Comparison of ENCODE assay signal across 1 cellular context in the genomic region with DNA sequence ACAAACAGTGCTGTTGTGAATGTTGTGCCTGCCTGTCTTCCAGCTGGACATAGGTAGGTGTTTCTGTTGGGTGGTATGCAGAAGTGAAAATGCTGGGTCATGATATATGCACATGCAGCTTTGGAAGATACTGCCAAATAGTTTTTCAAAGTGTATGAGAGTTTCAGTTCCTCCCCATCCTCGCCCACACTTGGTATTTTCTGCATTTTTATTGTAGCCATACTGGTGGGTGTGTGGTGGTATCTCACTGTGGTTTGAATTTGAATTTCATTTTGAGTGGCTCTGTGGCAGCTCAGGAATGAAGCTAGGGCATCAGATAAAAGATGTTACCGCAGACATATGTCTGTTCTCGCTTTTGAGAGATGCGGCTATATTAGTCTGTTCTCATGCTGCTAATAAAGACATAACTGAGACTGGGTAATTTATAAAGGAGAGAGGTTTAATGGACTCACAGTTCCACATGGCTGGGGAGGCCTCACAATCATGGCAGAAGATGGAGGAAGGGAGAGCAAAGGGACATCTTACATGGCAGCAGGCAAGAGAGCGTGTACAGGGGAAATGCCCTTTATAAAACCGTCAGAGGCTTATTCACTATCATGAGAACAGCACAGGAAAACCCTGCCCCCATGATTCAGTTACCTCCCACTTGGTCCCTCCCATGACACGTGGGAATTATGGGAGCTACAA.
TF ChIP-seq lines count a peak whose summit lies in the region.

No MANE protein-coding gene starts in this region.

TF ChIP-seq in HepG2, 621 proteins besides CTCF, POLR2A, EP300 and RAD21 (continued from another document):
- TF ChIP-seq, protein P1, sequence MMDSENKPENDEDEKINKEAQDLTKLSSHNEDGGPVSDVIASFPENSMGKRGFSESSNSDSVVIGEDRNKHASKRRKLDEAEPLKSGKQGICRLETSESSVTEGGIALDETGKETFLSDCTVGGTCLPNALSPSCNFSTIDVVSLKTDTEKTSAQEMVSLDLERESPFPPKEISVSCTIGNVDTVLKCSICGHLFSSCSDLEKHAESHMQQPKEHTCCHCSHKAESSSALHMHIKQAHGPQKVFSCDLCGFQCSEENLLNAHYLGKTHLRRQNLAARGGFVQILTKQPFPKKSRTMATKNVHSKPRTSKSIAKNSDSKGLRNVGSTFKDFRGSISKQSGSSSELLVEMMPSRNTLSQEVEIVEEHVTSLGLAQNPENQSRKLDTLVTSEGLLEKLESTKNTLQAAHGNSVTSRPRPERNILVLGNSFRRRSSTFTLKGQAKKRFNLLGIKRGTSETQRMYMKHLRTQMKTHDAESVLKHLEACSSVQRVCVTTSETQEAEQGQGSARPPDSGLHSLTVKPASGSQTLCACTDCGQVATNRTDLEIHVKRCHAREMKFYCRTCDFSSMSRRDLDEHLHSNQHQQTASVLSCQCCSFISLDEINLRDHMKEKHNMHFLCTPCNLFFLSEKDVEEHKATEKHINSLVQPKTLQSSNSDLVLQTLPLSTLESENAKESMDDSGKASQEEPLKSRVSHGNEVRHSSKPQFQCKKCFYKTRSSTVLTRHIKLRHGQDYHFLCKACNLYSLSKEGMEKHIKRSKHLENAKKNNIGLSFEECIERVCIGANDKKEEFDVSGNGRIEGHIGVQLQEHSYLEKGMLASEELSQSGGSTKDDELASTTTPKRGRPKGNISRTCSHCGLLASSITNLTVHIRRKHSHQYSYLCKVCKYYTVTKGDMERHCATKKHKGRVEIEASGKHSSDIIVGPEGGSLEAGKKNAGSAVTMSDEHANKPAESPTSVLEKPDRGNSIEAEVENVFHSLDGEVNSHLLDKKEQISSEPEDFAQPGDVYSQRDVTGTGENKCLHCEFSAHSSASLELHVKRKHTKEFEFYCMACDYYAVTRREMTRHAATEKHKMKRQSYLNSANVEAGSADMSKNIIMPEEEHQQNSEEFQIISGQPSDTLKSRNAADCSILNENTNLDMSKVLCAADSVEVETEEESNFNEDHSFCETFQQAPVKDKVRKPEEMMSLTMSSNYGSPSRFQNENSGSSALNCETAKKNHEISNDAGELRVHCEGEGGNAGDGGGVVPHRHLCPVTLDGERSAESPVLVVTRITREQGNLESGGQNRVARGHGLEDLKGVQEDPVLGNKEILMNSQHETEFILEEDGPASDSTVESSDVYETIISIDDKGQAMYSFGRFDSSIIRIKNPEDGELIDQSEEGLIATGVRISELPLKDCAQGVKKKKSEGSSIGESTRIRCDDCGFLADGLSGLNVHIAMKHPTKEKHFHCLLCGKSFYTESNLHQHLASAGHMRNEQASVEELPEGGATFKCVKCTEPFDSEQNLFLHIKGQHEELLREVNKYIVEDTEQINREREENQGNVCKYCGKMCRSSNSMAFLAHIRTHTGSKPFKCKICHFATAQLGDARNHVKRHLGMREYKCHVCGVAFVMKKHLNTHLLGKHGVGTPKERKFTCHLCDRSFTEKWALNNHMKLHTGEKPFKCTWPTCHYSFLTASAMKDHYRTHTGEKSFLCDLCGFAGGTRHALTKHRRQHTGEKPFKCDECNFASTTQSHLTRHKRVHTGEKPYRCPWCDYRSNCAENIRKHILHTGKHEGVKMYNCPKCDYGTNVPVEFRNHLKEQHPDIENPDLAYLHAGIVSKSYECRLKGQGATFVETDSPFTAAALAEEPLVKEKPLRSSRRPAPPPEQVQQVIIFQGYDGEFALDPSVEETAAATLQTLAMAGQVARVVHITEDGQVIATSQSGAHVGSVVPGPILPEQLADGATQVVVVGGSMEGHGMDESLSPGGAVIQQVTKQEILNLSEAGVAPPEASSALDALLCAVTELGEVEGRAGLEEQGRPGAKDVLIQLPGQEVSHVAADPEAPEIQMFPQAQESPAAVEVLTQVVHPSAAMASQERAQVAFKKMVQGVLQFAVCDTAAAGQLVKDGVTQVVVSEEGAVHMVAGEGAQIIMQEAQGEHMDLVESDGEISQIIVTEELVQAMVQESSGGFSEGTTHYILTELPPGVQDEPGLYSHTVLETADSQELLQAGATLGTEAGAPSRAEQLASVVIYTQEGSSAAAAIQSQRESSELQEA (CRISPR knock-in tag; IDR thresholded peaks at IDR 0.05; ENCODE audit: not compliant biosample characterization), result no peak
- TF ChIP-seq SP1 (IDR thresholded peaks at IDR 0.05) (no peak), SP1 (CRISPR knock-in tag; IDR thresholded peaks at IDR 0.05) (no peak), ZMYM2 (CRISPR knock-in tag; IDR thresholded peaks at IDR 0.05) (no peak), RXRB (CRISPR knock-in tag; IDR thresholded peaks at IDR 0.05; ENCODE audit: borderline replicate concordance) (no peak)
TF ChIP-seq in HepG2: peak in this region for 0.
